1 cellular context compared by ENCODE assay signal in genomic region chr3:45688882-45689786, GRCh38.
TF ChIP-seq lines count a peak whose summit lies in the region.

TSS of gene SACM1L (plus strand) at chr3:45689396. CDS start at chr3:45689466, 70 bp downstream.

TF ChIP-seq in SK-N-SH, 30 proteins besides CTCF, POLR2A, EP300 and RAD21 (continued from another document):
- TF ChIP-seq, protein P1, sequence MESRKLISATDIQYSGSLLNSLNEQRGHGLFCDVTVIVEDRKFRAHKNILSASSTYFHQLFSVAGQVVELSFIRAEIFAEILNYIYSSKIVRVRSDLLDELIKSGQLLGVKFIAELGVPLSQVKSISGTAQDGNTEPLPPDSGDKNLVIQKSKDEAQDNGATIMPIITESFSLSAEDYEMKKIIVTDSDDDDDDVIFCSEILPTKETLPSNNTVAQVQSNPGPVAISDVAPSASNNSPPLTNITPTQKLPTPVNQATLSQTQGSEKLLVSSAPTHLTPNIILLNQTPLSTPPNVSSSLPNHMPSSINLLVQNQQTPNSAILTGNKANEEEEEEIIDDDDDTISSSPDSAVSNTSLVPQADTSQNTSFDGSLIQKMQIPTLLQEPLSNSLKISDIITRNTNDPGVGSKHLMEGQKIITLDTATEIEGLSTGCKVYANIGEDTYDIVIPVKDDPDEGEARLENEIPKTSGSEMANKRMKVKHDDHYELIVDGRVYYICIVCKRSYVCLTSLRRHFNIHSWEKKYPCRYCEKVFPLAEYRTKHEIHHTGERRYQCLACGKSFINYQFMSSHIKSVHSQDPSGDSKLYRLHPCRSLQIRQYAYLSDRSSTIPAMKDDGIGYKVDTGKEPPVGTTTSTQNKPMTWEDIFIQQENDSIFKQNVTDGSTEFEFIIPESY (IDR thresholded peaks at IDR 0.05; ENCODE audit: borderline replicate concordance, low read depth) = peak; percentile 93
- TF ChIP-seq ELF1 (IDR thresholded peaks at IDR 0.05) = peak; percentile 97
- TF ChIP-seq JUND (IDR thresholded peaks at IDR 0.05) = no peak
- TF ChIP-seq FOXM1 (IDR thresholded peaks at IDR 0.05; ENCODE audit: low read depth) = no peak; the same call in 1 of the 2 replicates
- TF ChIP-seq YY1 (IDR thresholded peaks at IDR 0.05; ENCODE audit: low read depth) = peak; percentile 31
- TF ChIP-seq TCF12 (IDR thresholded peaks at IDR 0.05) = no peak
- no peak for TF ChIP-seq SMC3 (IDR thresholded peaks at IDR 0.05; ENCODE audit: low read depth, low read length)
- TF ChIP-seq, protein P2, sequence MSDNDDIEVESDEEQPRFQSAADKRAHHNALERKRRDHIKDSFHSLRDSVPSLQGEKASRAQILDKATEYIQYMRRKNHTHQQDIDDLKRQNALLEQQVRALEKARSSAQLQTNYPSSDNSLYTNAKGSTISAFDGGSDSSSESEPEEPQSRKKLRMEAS (IDR thresholded peaks at IDR 0.05; ENCODE audit: low read depth) = peak; percentile 95
- TF ChIP-seq MXI1 (IDR thresholded peaks at IDR 0.05; ENCODE audit: low read depth, low read length) = peak; percentile 83
- TF ChIP-seq, protein P3, sequence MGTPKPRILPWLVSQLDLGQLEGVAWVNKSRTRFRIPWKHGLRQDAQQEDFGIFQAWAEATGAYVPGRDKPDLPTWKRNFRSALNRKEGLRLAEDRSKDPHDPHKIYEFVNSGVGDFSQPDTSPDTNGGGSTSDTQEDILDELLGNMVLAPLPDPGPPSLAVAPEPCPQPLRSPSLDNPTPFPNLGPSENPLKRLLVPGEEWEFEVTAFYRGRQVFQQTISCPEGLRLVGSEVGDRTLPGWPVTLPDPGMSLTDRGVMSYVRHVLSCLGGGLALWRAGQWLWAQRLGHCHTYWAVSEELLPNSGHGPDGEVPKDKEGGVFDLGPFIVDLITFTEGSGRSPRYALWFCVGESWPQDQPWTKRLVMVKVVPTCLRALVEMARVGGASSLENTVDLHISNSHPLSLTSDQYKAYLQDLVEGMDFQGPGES (IDR thresholded peaks at IDR 0.05; ENCODE audit: low read depth, low read length) = no peak
- TF ChIP-seq FOSL2 (IDR thresholded peaks at IDR 0.05; ENCODE audit: borderline replicate concordance, low read depth) = peak; percentile 70; the same call in 1 of the 2 replicates
